In genomic region chr18:35521133-35521532, GRCh38 we compare ENCODE assay signal across 16 cellular contexts. TPM values are rescaled to one million over a fixed set of nuclear protein-coding genes. Genes with fewer than 3 reads are reported as not detected.
DNase-seq lines count a peak whose midpoint lies in the region; ATAC-seq and TF ChIP-seq lines count a peak whose summit lies in the region.
"Had no signal": no experiment of that assay in that cellular context is flagged by ENCODE, and none has a peak within 500 bp of the region (broad histone marks: within the 10 kb centered on the region; RNA-seq: fewer than 3 reads in every experiment).

No MANE protein-coding gene starts in this region.

- TF ChIP-seq CTCF in GM23338 (conservative IDR thresholded peaks at IDR 0.05; ENCODE audit: low read depth in 2 of 2), result no peak
- no peak for TF ChIP-seq CTCF in lung (IDR thresholded peaks at IDR 0.05; ENCODE audit: control extremely low read depth, extremely low read depth)

- no peak overlapping the region for H3K4me3 ChIP-seq in GM23338
- no peak overlapping the region for H3K4me3 ChIP-seq in lung
- H3K4me3 ChIP-seq: GM23248 had no signal

- H3K27ac ChIP-seq in GM23338 (ENCODE audit: low read depth) (no peak overlapping the region), lung (ENCODE audit: low read depth in 1 of 2, low read length in 1 of 2) (no peak overlapping the region)
- H3K27ac ChIP-seq: GM23248 had no signal

- CTCF ChIA-PET in HEK293T (lab: Yijun Ruan, JAX), result interaction anchor here (1.0 kb wide), 1 partner anchor 10 kb away, joined by 3 read pairs; no protein-coding TSS in a partner anchor

- WGBS in lung, 2 donors, result 93 to 96% methylated on average over 5 of the region's 5 CpGs

- H3K9me3 Mint-ChIP-seq in GM23338, result no peaks in the 10 kb centered on the region
- H3K9me3 Mint-ChIP-seq: CD4-positive, alpha-beta memory T cell; H9; HFFc6 had no signal

- no peaks in the 10 kb centered on the region for H3K27me3 Mint-ChIP-seq in GM23338 (ENCODE audit: insufficient read depth, low read depth, poor library complexity)

- ATAC-seq in GM23338 (no peak), lung (ENCODE audit: insufficient read depth, low FRiP score) (no peak), GM19467 (IDR thresholded peaks at IDR 0.05; ENCODE audit: unreplicated experiment) (no peak)
- ATAC-seq: HCT116 had no signal

- H4K20me1 ChIP-seq in GM23338 (replicated peaks; ENCODE audit: insufficient read depth), result no peaks in the 10 kb centered on the region

- H3K4me1 Mint-ChIP-seq in GM23338, result peaks cover 26% of the 10 kb centered on the region

- H3K79me2 ChIP-seq in GM23338 (replicated peaks; ENCODE audit: insufficient read depth), result no peaks in the 10 kb centered on the region

- H3K9me2 ChIP-seq in GM23338 (ENCODE audit: insufficient read depth), result 0 out of 2 replicates have a peak, but pooled peaks cover 10% of the 10 kb centered on the region

- no peak for DNase-seq in GM23338 (ENCODE audit: low spot score)
- peak; percentile 5 for DNase-seq in HEK293T (ENCODE audit: extremely low spot score)
- peak; percentile 14 for DNase-seq in lung (ENCODE audit: low spot score)
- DNase-seq in NK-92 (lab: John Stamatoyannopoulos, UW; ENCODE audit: unreplicated experiment), result no peak
- no peak for DNase-seq in HPDE6-E6E7 (ENCODE audit: extremely low spot score)
- DNase-seq: C1 segment of cervical spinal cord; Calu3; CD4-positive, alpha-beta memory T cell; COR-L47; DMS79 treated with DMSO at 0.1 percent for 48 hours; GF-D8; GM23248; H9; HFFc6 had no signal

- no peaks in the 10 kb centered on the region for H3K36me3 Mint-ChIP-seq in GM23338 (ENCODE audit: low read depth)
- H3K36me3 Mint-ChIP-seq: CD4-positive, alpha-beta memory T cell had no signal

- no peak overlapping the region for H3K4me3 Mint-ChIP-seq in GM23338
- H3K4me3 Mint-ChIP-seq: CD4-positive, alpha-beta memory T cell; H9; HFFc6 had no signal

- H3K36me3 ChIP-seq in GM23338 (ENCODE audit: insufficient read depth) (no peaks in the 10 kb centered on the region), lung (ENCODE audit: control insufficient read depth in 2 of 2, insufficient read depth in 2 of 2, low read length in 2 of 2) (no peaks in the 10 kb centered on the region)

- peaks cover 14% of the 10 kb centered on the region for H3K4me1 ChIP-seq in GM23338 (ENCODE audit: insufficient read depth)
- H3K4me1 ChIP-seq in lung (ENCODE audit: control insufficient read depth in 2 of 2, insufficient read depth in 2 of 2, low read length in 2 of 2), result peaks cover 3 to 9% of the 10 kb centered on the region in 2 donors

- no peaks in the 10 kb centered on the region for H3K9me3 ChIP-seq in lung (ENCODE audit: control insufficient read depth in 2 of 2, insufficient read depth in 1 of 2, low read length in 1 of 2)

- no peak overlapping the region for H3K4me2 ChIP-seq in GM23338

- POLR2A ChIA-PET in HEK293T (lab: Yijun Ruan, JAX), result interaction anchor here (1.4 kb wide), 1 partner anchor 24 kb away, joined by 6 read pairs; the partner anchor contains the start of gene INO80C

- H3K27me3 ChIP-seq in GM23338 (ENCODE audit: insufficient read depth) (no peaks in the 10 kb centered on the region), lung (ENCODE audit: control insufficient read depth, insufficient read depth) (no peaks in the 10 kb centered on the region)

- no peaks in the 10 kb centered on the region for H3F3A ChIP-seq in GM23338 (replicated peaks; ENCODE audit: low read depth)

- H2AFZ ChIP-seq in GM23338, result peak overlapping the region; percentile 32; the same call in 1 of the 2 replicates
- H2AFZ ChIP-seq: GM23248 had no signal

- H3K27ac Mint-ChIP-seq in GM23338, result no peak overlapping the region
- H3K27ac Mint-ChIP-seq: CD4-positive, alpha-beta memory T cell; H9; HFFc6 had no signal

TF ChIP-seq in GM23338, 12 proteins besides CTCF, POLR2A, EP300 and RAD21:
- TF ChIP-seq EZH2phosphoT487 (IDR thresholded peaks at IDR 0.05; ENCODE audit: unreplicated experiment) (no peak), POLR2AphosphoS5 (IDR thresholded peaks at IDR 0.05; ENCODE audit: low read depth) (no peak)

TF ChIP-seq in HEK293T, 16 proteins besides CTCF, POLR2A, EP300 and RAD21:
- TF ChIP-seq HDGF (IDR thresholded peaks at IDR 0.05; ENCODE audit: borderline replicate concordance) (no peak), SUZ12 (IDR thresholded peaks at IDR 0.05) (no peak), FOXK2 (IDR thresholded peaks at IDR 0.05) (no peak), L3MBTL2 (conservative IDR thresholded peaks at IDR 0.05) (no peak), FOXM1 (IDR thresholded peaks at IDR 0.05; ENCODE audit: borderline replicate concordance) (no peak), BHLHE40 (IDR thresholded peaks at IDR 0.05; ENCODE audit: borderline replicate concordance) (no peak), FOXA1 (IDR thresholded peaks at IDR 0.05) (no peak), TARDBP (IDR thresholded peaks at IDR 0.05) (no peak), CTBP1 (IDR thresholded peaks at IDR 0.05; ENCODE audit: borderline replicate concordance) (no peak), SP1 (IDR thresholded peaks at IDR 0.05) (no peak), NFRKB (IDR thresholded peaks at IDR 0.05) (no peak), LEF1 (IDR thresholded peaks at IDR 0.05; ENCODE audit: borderline replicate concordance) (no peak), ELF4 (IDR thresholded peaks at IDR 0.05) (no peak), ARNT (IDR thresholded peaks at IDR 0.05) (no peak), PKNOX1 (IDR thresholded peaks at IDR 0.05) (no peak)

RNA-seq across cellular contexts. Expression of gene INO80C, which starts 23.4 kb away (rescaled TPM):
- total RNA-seq in GM23338 (2014; rRNA removed; shearing (Covaris generic)), result 16.3 and 22.6 TPM in 2 replicates
- polyA plus RNA-seq in GM23338 (2016; fragmentation: Nextera tagmentation; extraction: Ambion mirVana) (52.3 and 52.8 TPM in 2 replicates), lung (10 to 100 TPM; 31.5 to 35.6 TPM)
- total RNA-seq in lung, result 10 to 100 TPM; 26.7 to 31.5 TPM

Comparison
In these comparisons a context has a peak if more than half of its experiments do, and no peak if none do; other contexts are left out.
1. DNase-seq: peak in HEK293T (single experiment) and lung (single experiment); none in GM23338 (single experiment), NK-92 (single experiment) and HPDE6-E6E7 (single experiment).